ENCODE assay signal across 16 cellular contexts in the genomic region with DNA sequence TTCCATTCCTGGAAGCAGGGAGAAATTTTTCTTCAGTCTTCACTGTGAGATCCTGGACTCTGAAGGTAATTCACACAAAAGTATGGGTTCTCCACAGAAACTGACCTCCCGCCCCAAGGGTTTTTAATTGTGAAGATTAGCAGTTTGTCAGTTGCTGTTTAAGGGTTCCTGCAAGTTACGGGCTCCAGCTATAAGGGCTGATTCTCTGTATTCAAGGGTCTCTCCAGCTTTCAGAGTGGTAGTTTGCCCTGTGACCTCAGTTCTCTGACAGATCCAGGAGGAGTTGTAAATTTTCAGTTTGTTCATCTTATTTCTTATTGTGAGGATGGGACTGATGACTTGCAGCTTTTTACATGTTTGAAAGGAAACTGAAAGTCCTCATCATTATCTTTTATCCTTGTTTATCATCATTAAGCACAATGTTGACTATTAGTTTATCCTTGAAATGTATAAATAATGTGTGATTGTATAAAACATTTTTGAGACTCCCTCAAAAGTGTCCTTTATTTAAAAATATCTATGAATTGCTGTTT.
DNase-seq lines count a peak whose midpoint lies in the region; ATAC-seq, FAIRE-seq and TF ChIP-seq lines count a peak whose summit lies in the region.
"Had no signal": no experiment of that assay in that cellular context is flagged by ENCODE, and none has a peak within 500 bp of the region (broad histone marks: within the 10 kb centered on the region; RNA-seq: fewer than 3 reads in every experiment).

No MANE protein-coding gene starts in this region.

- H3K9me3 ChIP-seq in CD8-positive, alpha-beta T cell (ENCODE audit: low read length) = no peaks in the 10 kb centered on the region
- no peaks in the 10 kb centered on the region; the same call in 1 of the 2 replicates for H3K9me3 ChIP-seq in Loucy (ENCODE audit: insufficient read depth, low read depth, low read length)
- H3K9me3 ChIP-seq in K562 (replicated peaks; ENCODE audit: control insufficient read depth, insufficient read depth, low read depth, low read length) = no peaks in the 10 kb centered on the region
- H3K9me3 ChIP-seq: MG63, thoracic aorta had no signal

- no peaks in the 10 kb centered on the region for H3K9me3 Mint-ChIP-seq in CD8-positive, alpha-beta T cell
- H3K9me3 Mint-ChIP-seq in natural killer cell treated with Interleukin-12 subunit alpha and Interleukin-12 subunit beta and Interleukin-15 and Interleukin-18, amount 100 ng/mL, for 72 hours = no peaks in the 10 kb centered on the region

- H2AFZ ChIP-seq in Loucy (ENCODE audit: low read length) = no peak overlapping the region
- peak overlapping the region; percentile 60 for H2AFZ ChIP-seq in K562 (ENCODE audit: low read depth, low read length)

- no TSS peak for BruUV-seq in K562 (replicated peaks; lab: Mats Ljungman, UMichigan)

- in situ Hi-C loops in K562 (cut with MboI) = no loop called here

- no peaks in the 10 kb centered on the region for H3K36me3 ChIP-seq in CD8-positive, alpha-beta T cell (ENCODE audit: insufficient read depth, low read length)
- H3K36me3 ChIP-seq in Loucy (ENCODE audit: insufficient read depth, low read length) = peaks cover 56% of the 10 kb centered on the region; the same call in 1 of the 2 replicates
- H3K36me3 ChIP-seq in K562 (ENCODE audit: control insufficient read depth, insufficient read depth, low read length) = peaks cover 39% of the 10 kb centered on the region; the same call in 2 of the 3 replicates

- no peak overlapping the region for H3K4me3 ChIP-seq in CD8-positive, alpha-beta T cell (ENCODE audit: low read depth, low read length)
- peak overlapping the region; percentile 12 for H3K4me3 ChIP-seq in Loucy (ENCODE audit: low read length, poor library complexity, severe bottlenecking)
- H3K4me3 ChIP-seq in K562 = 0 out of 2 replicates have a peak overlapping the region, but pooled peaks have one; percentile 5
- H3K4me3 ChIP-seq: MG63, thoracic aorta had no signal

- H3K4me3 Mint-ChIP-seq in CD8-positive, alpha-beta T cell = peak overlapping the region; percentile 20
- peak overlapping the region; percentile 17 for H3K4me3 Mint-ChIP-seq in natural killer cell treated with Interleukin-12 subunit alpha and Interleukin-12 subunit beta and Interleukin-15 and Interleukin-18, amount 100 ng/mL, for 72 hours
- H3K4me3 Mint-ChIP-seq: H9 had no signal

- peaks cover 72% of the 10 kb centered on the region for H3K36me3 Mint-ChIP-seq in CD8-positive, alpha-beta T cell
- peaks cover 33% of the 10 kb centered on the region for H3K36me3 Mint-ChIP-seq in natural killer cell treated with Interleukin-12 subunit alpha and Interleukin-12 subunit beta and Interleukin-15 and Interleukin-18, amount 100 ng/mL, for 72 hours

- peak; percentile 55 for FAIRE-seq in K562 (lab: Jason Lieb, UNC)
- FAIRE-seq: colon, GM18507 had no signal

- no peaks in the 10 kb centered on the region for H3F3A ChIP-seq in Loucy (ENCODE audit: low read depth)

- no peaks in the 10 kb centered on the region for H3K27me3 Mint-ChIP-seq in CD8-positive, alpha-beta T cell (ENCODE audit: low read depth)
- no peaks in the 10 kb centered on the region for H3K27me3 Mint-ChIP-seq in natural killer cell treated with Interleukin-12 subunit alpha and Interleukin-12 subunit beta and Interleukin-15 and Interleukin-18, amount 100 ng/mL, for 72 hours

- CTCF ChIA-PET in CD8-positive, alpha-beta T cell (lab: Charles Lee) = interaction anchor here (0.7 to 1.1 kb wide), 2 partner anchors 9 to 117 kb away, joined by 3 read pairs; no protein-coding TSS in a partner anchor
- CTCF ChIA-PET in K562 (lab: Yijun Ruan, JAX; ENCODE audit: low intra/inter-chr PET ratio) = no interaction called here

- intact Hi-C loops in CD8-positive, alpha-beta T cell (cut with DNase I, micrococcal nuclease) = no loop called here
- intact Hi-C loops in K562 (cut with micrococcal nuclease) = no loop called here

- H3K27me3 ChIP-seq in CD8-positive, alpha-beta T cell (ENCODE audit: insufficient read depth, low read length) = no peaks in the 10 kb centered on the region
- H3K27me3 ChIP-seq in Loucy (ENCODE audit: insufficient read depth, low read length, poor library complexity, severe bottlenecking) (no peaks in the 10 kb centered on the region), K562 (ENCODE audit: control insufficient read depth in 2 of 2, insufficient read depth in 2 of 2, low read length in 2 of 2) (no peaks in the 10 kb centered on the region)
- H3K27me3 ChIP-seq: MG63 had no signal

- DNase-seq in CD8-positive, alpha-beta T cell = no peak
- peak in 1 of 4 experiments; percentile 30 for DNase-seq in K562 (ENCODE audit: extremely low read depth in 1 of 4, low spot score in 3 of 4)
- no peak for DNase-seq in natural killer cell treated with Interleukin-12 subunit alpha and Interleukin-12 subunit beta and Interleukin-15 and Interleukin-18, amount 100 ng/mL, for 72 hours (ENCODE audit: low spot score)
- no peak for DNase-seq in globus pallidus (ENCODE audit: low spot score)
- DNase-seq in cerebellum (ENCODE audit: low spot score) = no peak
- no peak for DNase-seq in RPMI8226
- DNase-seq: activated CD4-positive, CD25-positive, alpha-beta regulatory T cell; activated gamma-delta T cell; GDM1; H9; MG63 had no signal

- no peak for ATAC-seq in CD8-positive, alpha-beta T cell
- ATAC-seq in K562 (no peak; the same call in 1 of the 3 replicates), GM21825 (IDR thresholded peaks at IDR 0.05; ENCODE audit: unreplicated experiment) (no peak)
- no peak for ATAC-seq in natural killer cell treated with Interleukin-12 subunit alpha and Interleukin-12 subunit beta and Interleukin-15 and Interleukin-18, amount 100 ng/mL, for 72 hours

- no peak for TF ChIP-seq POLR2A in K562 (conservative IDR thresholded peaks at IDR 0.05)

- peaks cover 36% of the 10 kb centered on the region for H3K4me1 Mint-ChIP-seq in CD8-positive, alpha-beta T cell (ENCODE audit: low read depth)
- peaks cover 44 to 56% of the 10 kb centered on the region in 2 donors for H3K4me1 Mint-ChIP-seq in natural killer cell treated with Interleukin-12 subunit alpha and Interleukin-12 subunit beta and Interleukin-15 and Interleukin-18, amount 100 ng/mL, for 72 hours (ENCODE audit: low read depth in 2 of 2)

- peak overlapping the region; percentile 35 for H3K9ac ChIP-seq in Loucy (ENCODE audit: low read depth, low read length, poor library complexity, severe bottlenecking)
- peak overlapping the region in 1 of 2 experiments; percentile 56; a peak in 2 of 4 replicates for H3K9ac ChIP-seq in K562 (ENCODE audit: insufficient read depth in 1 of 2, low read depth in 2 of 2, low read length in 2 of 2)

- no peak for TF ChIP-seq EP300 in K562 (IDR thresholded peaks at IDR 0.05; ENCODE audit: low read length)

- H3K9me1 ChIP-seq in K562 (ENCODE audit: control insufficient read depth, insufficient read depth, low read length) = no peaks in the 10 kb centered on the region

- H4K20me1 ChIP-seq in Loucy (ENCODE audit: insufficient read depth, low read length, poor library complexity, severe bottlenecking) = no peaks in the 10 kb centered on the region
- no peaks in the 10 kb centered on the region for H4K20me1 ChIP-seq in K562 (replicated peaks; ENCODE audit: control insufficient read depth, insufficient read depth, low read length)

- H3K9me2 ChIP-seq in Loucy (replicated peaks; ENCODE audit: low read depth, low read length) = no peaks in the 10 kb centered on the region

- peak overlapping the region; percentile 24 for H3K27ac ChIP-seq in CD8-positive, alpha-beta T cell (ENCODE audit: low read depth, low read length)
- peak overlapping the region; percentile 81 for H3K27ac ChIP-seq in K562 (ENCODE audit: extremely low read depth, low read depth, low read length)

- WGBS in K562 (ENCODE audit: insufficient coverage, low coverage, missing lambda C conversion rate) = 38% methylated on average over 2 of the region's 2 CpGs

- POLR2A ChIA-PET in CD8-positive, alpha-beta T cell (lab: Charles Lee) = interaction anchor here (0.7 kb wide), 1 partner anchor 9 kb away, joined by 3 read pairs; no protein-coding TSS in a partner anchor
- POLR2A ChIA-PET in K562 (lab: Yijun Ruan, JAX) = interaction anchor here (0.9 to 1.4 kb wide), 2 partner anchors 12 to 153 kb away, joined by 3 to 4 read pairs; no protein-coding TSS in a partner anchor

- peak overlapping the region; percentile 82 for H3K27ac Mint-ChIP-seq in CD8-positive, alpha-beta T cell
- peak overlapping the region; percentile 44 to 91 for H3K27ac Mint-ChIP-seq in natural killer cell treated with Interleukin-12 subunit alpha and Interleukin-12 subunit beta and Interleukin-15 and Interleukin-18, amount 100 ng/mL, for 72 hours

- no peak for TF ChIP-seq CTCF in CD8-positive, alpha-beta T cell (IDR thresholded peaks at IDR 0.05)
- no peak for TF ChIP-seq CTCF in Loucy (conservative IDR thresholded peaks at IDR 0.05; ENCODE audit: low read length)
- no peak for TF ChIP-seq CTCF in K562 (IDR thresholded peaks at IDR 0.05 in 2 of 3, conservative IDR thresholded peaks at IDR 0.05 in 1 of 3; ENCODE audit: insufficient read depth in 2 of 3, low read depth in 1 of 3, low read length in 3 of 3)

- TF ChIP-seq RAD21 in K562 (CRISPR knock-in tag; conservative IDR thresholded peaks at IDR 0.05 in 1 of 2, IDR thresholded peaks at IDR 0.05 in 1 of 2) = no peak

- H3K4me1 ChIP-seq in CD8-positive, alpha-beta T cell (ENCODE audit: insufficient read depth, low read length) = no peaks in the 10 kb centered on the region
- H3K4me1 ChIP-seq in Loucy (ENCODE audit: insufficient read depth, low read length, poor library complexity, severe bottlenecking) (peaks cover 28% of the 10 kb centered on the region), K562 (replicated peaks in 1 of 2; ENCODE audit: control insufficient read depth in 2 of 2, insufficient read depth in 2 of 2, low read length in 2 of 2) (peaks cover 0 to 19% of the 10 kb centered on the region in 2 experiments; a peak in 3 of 5 replicates)

- H3K4me2 ChIP-seq in Loucy (ENCODE audit: low read depth, low read length, poor library complexity, severe bottlenecking) = peak overlapping the region; percentile 51
- peak overlapping the region; percentile 37 for H3K4me2 ChIP-seq in K562 (ENCODE audit: insufficient read depth, low read length)

- H3K79me2 ChIP-seq in Loucy (ENCODE audit: insufficient read depth, low read length) (peaks cover 11% of the 10 kb centered on the region), K562 (ENCODE audit: control insufficient read depth, insufficient read depth, low read length) (peaks cover 16% of the 10 kb centered on the region; the same call in 1 of the 3 replicates)

TF ChIP-seq in K562, 482 proteins besides CTCF, POLR2A, EP300 and RAD21 (continues in another document):
- TF ChIP-seq BRD4 (IDR thresholded peaks at IDR 0.05) (no peak), ZNF212 (CRISPR knock-in tag; IDR thresholded peaks at IDR 0.05) (no peak)
